In genomic region chr2:147818741-147819140, GRCh38 we compare ENCODE assay signal across 1 cellular context.
TF ChIP-seq lines count a peak whose summit lies in the region.

No MANE protein-coding gene starts in this region.

TF ChIP-seq in HEK293T, 16 proteins besides CTCF, POLR2A, EP300 and RAD21 (continued from another document):
- TF ChIP-seq ELF4 (IDR thresholded peaks at IDR 0.05) (no peak), BHLHE40 (IDR thresholded peaks at IDR 0.05; ENCODE audit: borderline replicate concordance) (no peak), FOXA1 (IDR thresholded peaks at IDR 0.05) (no peak), NFRKB (IDR thresholded peaks at IDR 0.05) (no peak), TARDBP (IDR thresholded peaks at IDR 0.05) (no peak)
TF ChIP-seq in HEK293T: peak in this region for 0.
